In the genomic region with DNA sequence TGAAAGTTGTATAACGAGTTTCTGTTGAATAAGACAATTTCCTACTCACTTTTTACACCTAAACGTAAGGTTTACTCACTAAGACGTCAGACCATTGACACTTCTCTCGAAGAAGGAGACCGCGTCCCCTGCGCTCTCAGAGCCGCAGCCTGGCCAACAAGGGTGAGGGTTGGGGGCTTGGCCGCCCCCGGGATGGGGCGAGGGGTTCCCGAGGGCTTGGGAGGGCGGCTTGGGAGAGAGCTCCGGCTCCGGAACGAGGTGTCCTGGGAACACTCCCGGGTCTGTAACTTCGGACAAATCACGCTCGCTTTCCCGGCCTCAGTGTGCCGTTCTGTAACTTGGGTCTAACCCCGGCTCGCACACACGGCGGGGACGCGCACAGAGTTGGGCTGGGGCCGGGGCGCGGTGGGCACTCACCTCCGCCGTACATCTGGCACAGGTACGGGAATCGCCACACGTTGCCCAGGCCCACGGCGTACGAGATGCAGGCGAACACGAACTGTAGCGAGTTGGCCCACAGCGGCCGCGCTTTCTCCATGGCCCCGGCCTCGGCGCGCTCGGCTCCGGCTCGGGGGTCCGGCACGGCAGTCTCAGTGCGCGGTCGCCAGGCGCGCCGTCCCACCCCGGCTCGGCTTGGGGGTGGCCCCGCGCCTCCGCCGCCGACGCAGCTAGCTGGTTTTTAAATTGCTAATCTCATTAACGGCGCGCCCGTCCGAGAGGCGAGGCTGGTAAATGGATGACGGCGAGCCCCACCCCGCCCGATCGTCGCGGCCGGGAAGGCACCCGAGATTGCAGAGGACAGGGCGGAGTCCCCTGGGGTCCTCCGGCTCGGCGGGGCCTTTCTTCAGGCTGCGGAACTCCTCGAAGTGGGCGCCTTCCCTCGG, we compare ENCODE assay signal across 9 cellular contexts. TPM values are rescaled to one million over a fixed set of nuclear protein-coding genes. Genes with fewer than 3 reads are reported as not detected.
DNase-seq lines count a peak whose midpoint lies in the region; ATAC-seq, FAIRE-seq and TF ChIP-seq lines count a peak whose summit lies in the region.
"Had no signal": no experiment of that assay in that cellular context is flagged by ENCODE, and none has a peak within 500 bp of the region (broad histone marks: within the 10 kb centered on the region; RNA-seq: fewer than 3 reads in every experiment).

A gene with protein sequence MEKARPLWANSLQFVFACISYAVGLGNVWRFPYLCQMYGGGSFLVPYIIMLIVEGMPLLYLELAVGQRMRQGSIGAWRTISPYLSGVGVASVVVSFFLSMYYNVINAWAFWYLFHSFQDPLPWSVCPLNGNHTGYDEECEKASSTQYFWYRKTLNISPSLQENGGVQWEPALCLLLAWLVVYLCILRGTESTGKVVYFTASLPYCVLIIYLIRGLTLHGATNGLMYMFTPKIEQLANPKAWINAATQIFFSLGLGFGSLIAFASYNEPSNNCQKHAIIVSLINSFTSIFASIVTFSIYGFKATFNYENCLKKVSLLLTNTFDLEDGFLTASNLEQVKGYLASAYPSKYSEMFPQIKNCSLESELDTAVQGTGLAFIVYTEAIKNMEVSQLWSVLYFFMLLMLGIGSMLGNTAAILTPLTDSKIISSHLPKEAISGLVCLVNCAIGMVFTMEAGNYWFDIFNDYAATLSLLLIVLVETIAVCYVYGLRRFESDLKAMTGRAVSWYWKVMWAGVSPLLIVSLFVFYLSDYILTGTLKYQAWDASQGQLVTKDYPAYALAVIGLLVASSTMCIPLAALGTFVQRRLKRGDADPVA (minus strand): TSS at position 655 of the 884 bp plus-strand sequence. CDS start 117 bp downstream, at position 538.

- DNase-seq in activated T-cell treated with anti-CD3 and anti-CD28 coated beads for 48 hours (ENCODE audit: low read depth) (peak; percentile 2), activated T-cell treated with anti-CD3 and anti-CD28 coated beads for 4 hours (no peak), bronchial epithelial cell (ENCODE audit: low read depth) (peak; percentile 17), lung (ENCODE audit: low spot score) (no peak), thyroid gland (peak in 1 of 2 donors; percentile 8), head of caudate nucleus (no peak), AG08395 (ENCODE audit: low spot score) (no peak)

- no peak for TF ChIP-seq POLR2A in thyroid gland (IDR thresholded peaks at IDR 0.05)

- peaks cover 0 to 1% of the 10 kb centered on the region in 2 donors for H3K9me3 ChIP-seq in lung (ENCODE audit: control insufficient read depth in 2 of 2, insufficient read depth in 1 of 2, low read length in 1 of 2)
- no peaks in the 10 kb centered on the region for H3K9me3 ChIP-seq in thyroid gland

- H3K36me3 ChIP-seq in bronchial epithelial cell (ENCODE audit: control insufficient read depth, insufficient read depth, low read length) = no peaks in the 10 kb centered on the region
- no peaks in the 10 kb centered on the region for H3K36me3 ChIP-seq in lung (ENCODE audit: control insufficient read depth in 2 of 2, insufficient read depth in 2 of 2, low read length in 2 of 2)
- no peaks in the 10 kb centered on the region for H3K36me3 ChIP-seq in thyroid gland

- TF ChIP-seq CTCF in bronchial epithelial cell (IDR thresholded peaks at IDR 0.05; ENCODE audit: insufficient read depth, low read length, severe bottlenecking) (no peak), lung (IDR thresholded peaks at IDR 0.05; ENCODE audit: control extremely low read depth, extremely low read depth) (no peak), thyroid gland (IDR thresholded peaks at IDR 0.05) (no peak)

- WGBS in lung, 2 donors = 3% methylated on average over 87 to 91 of the region's 91 CpGs
- WGBS in thyroid gland, 2 donors = 1 to 10% methylated on average over 12 to 23 of the region's 91 CpGs

- peak within 1 kb of the TSS; percentile 27 for H3K4me3 ChIP-seq in bronchial epithelial cell (ENCODE audit: low read depth, low read length)
- H3K4me3 ChIP-seq in lung = peak within 1 kb of the TSS; percentile 22
- H3K4me3 ChIP-seq in thyroid gland (replicated peaks in 1 of 3) = peak within 1 kb of the TSS in 2 of 3 donors; percentile 4 to 23

- intact Hi-C loops in thyroid gland (cut with DNase I) = no loop called here
- intact Hi-C loops in head of caudate nucleus (cut with DNase I) = no loop called here

- H3K4me1 ChIP-seq in lung (ENCODE audit: control insufficient read depth in 2 of 2, insufficient read depth in 2 of 2, low read length in 2 of 2) = peaks cover 0 to 7% of the 10 kb centered on the region in 2 donors
- peaks cover 5 to 11% of the 10 kb centered on the region in 2 donors for H3K4me1 ChIP-seq in thyroid gland

- ATAC-seq in lung (ENCODE audit: insufficient read depth, low FRiP score) = peak; percentile 36
- ATAC-seq in HG02678 (IDR thresholded peaks at IDR 0.05; ENCODE audit: unreplicated experiment) = no peak

- H3K27me3 ChIP-seq in bronchial epithelial cell (ENCODE audit: control insufficient read depth, insufficient read depth, low read length) (peaks cover 23% of the 10 kb centered on the region), lung (ENCODE audit: control insufficient read depth, insufficient read depth) (no peaks in the 10 kb centered on the region), thyroid gland (no peaks in the 10 kb centered on the region)

- H3K27ac ChIP-seq in lung (ENCODE audit: low read depth in 1 of 2, low read length in 1 of 2) (no peak within 1 kb of the TSS), thyroid gland (no peak within 1 kb of the TSS)

- FAIRE-seq in bronchial epithelial cell (lab: Jason Lieb, UNC) = no peak
- FAIRE-seq: G401.6 had no signal

RNA-seq across cellular contexts. Expression of the gene that starts here (rescaled TPM):
- 0.13 TPM in 1 of 2 replicates, not detected in the other for total RNA-seq in bronchial epithelial cell
- total RNA-seq in lung = 10 to 100 TPM in 1 of 2 donors, under 1 TPM in 1; 0.28 to 10.2 TPM
- 1 to 10 TPM in 1 of 2 donors, under 1 TPM in 1; 0.88 to 2.7 TPM for polyA plus RNA-seq in lung
- under 1 TPM in 2 of 4 donors, not detected in 2; 0.13 to 0.22 TPM for total RNA-seq in thyroid gland

Comparison
In these comparisons a context has a peak if more than half of its experiments do, and no peak if none do; other contexts are left out.
1. Peak in DNase-seq and H3K4me3 ChIP-seq in bronchial epithelial cell; RNA of the gene not detected or under 1 TPM.